ENCODE assay signal across 9 cellular contexts in genomic region chr4:123832173-123833026, GRCh38.
DNase-seq lines count a peak whose midpoint lies in the region; ATAC-seq, FAIRE-seq and TF ChIP-seq lines count a peak whose summit lies in the region.
"Had no signal": no experiment of that assay in that cellular context is flagged by ENCODE, and none has a peak within 500 bp of the region (broad histone marks: within the 10 kb centered on the region; RNA-seq: fewer than 3 reads in every experiment).

No MANE protein-coding gene starts in this region.

- no peaks in the 10 kb centered on the region for H3K27me3 ChIP-seq in mammary epithelial cell (ENCODE audit: insufficient read depth, low read length)
- H3K27me3 ChIP-seq in spleen (replicated peaks in 1 of 7): no peaks in the 10 kb centered on the region

- H3K9me3 ChIP-seq in mammary epithelial cell (replicated peaks; ENCODE audit: insufficient read depth, low read length) (peaks cover 3% of the 10 kb centered on the region), kidney (ENCODE audit: control insufficient read depth in 1 of 2, low read length in 2 of 2) (no peaks in the 10 kb centered on the region), spleen (no peaks in the 10 kb centered on the region)

- H3K27ac ChIP-seq in mammary epithelial cell (ENCODE audit: insufficient read depth, low read depth, low read length) (peak overlapping the region; percentile 79), kidney (ENCODE audit: low read depth in 2 of 2, low read length in 2 of 2) (peak overlapping the region; percentile 20 to 61), spleen (peak overlapping the region in 6 of 8 donors; percentile 45 to 69 (median 52))

- no TSS peak for BruUV-seq in mammary epithelial cell (replicated peaks; lab: Mats Ljungman, UMichigan)

- WGBS in mammary epithelial cell (ENCODE audit: low coverage, missing lambda C conversion rate): 5% methylated on average over 4 of the region's 7 CpGs
- 61 to 83% (median 73%) methylated on average over 7 of the region's 7 CpGs for WGBS in spleen, 5 donors

- TF ChIP-seq CTCF in mammary epithelial cell (conservative IDR thresholded peaks at IDR 0.05 in 1 of 2, IDR thresholded peaks at IDR 0.05 in 1 of 2; ENCODE audit: extremely low read depth in 1 of 2, insufficient read depth in 1 of 2, low read depth in 1 of 2, low read length in 2 of 2): no peak
- TF ChIP-seq CTCF in kidney (IDR thresholded peaks at IDR 0.05; ENCODE audit: borderline replicate concordance, extremely low read depth, insufficient read depth): no peak
- TF ChIP-seq CTCF in spleen (IDR thresholded peaks at IDR 0.05 in 8 of 11, conservative IDR thresholded peaks at IDR 0.05 in 3 of 11): no peak

- no peaks in the 10 kb centered on the region for H4K20me1 ChIP-seq in mammary epithelial cell (ENCODE audit: insufficient read depth, low read length)

- no peak for ATAC-seq in GM19463 (IDR thresholded peaks at IDR 0.05; ENCODE audit: unreplicated experiment)
- no peak for ATAC-seq in naive thymus-derived CD8-positive, alpha-beta T cell

- H3K79me2 ChIP-seq in mammary epithelial cell (ENCODE audit: insufficient read depth, low read length): no peaks in the 10 kb centered on the region

- dilution Hi-C loops in mammary epithelial cell (cut with HindIII; ENCODE audit: low sequenced_read_pairs): no loop called here

- POLR2A ChIA-PET in naive thymus-derived CD8-positive, alpha-beta T cell (lab: Charles Lee): no interaction called here

- no peak for FAIRE-seq in kidney (lab: Jason Lieb, UNC)
- FAIRE-seq: GM18507 had no signal

- H3K27me3 Mint-ChIP-seq in naive thymus-derived CD8-positive, alpha-beta T cell: peaks cover 0 to 6% (median 0%) of the 10 kb centered on the region in 5 donors

- peak overlapping the region; percentile 67 for H2AFZ ChIP-seq in mammary epithelial cell (ENCODE audit: low read depth, low read length)

- no peak for TF ChIP-seq POLR2A in spleen (IDR thresholded peaks at IDR 0.05)

- H3K4me3 ChIP-seq in mammary epithelial cell (replicated peaks in 1 of 3; ENCODE audit: insufficient read depth in 1 of 3, low read depth in 2 of 3, low read length in 3 of 3) (peak overlapping the region in 1 of 3 experiments; percentile 4), kidney (ENCODE audit: low read length in 2 of 2) (no peak overlapping the region), spleen (no peak overlapping the region)

- in situ Hi-C loops in mammary epithelial cell (cut with MboI; ENCODE audit: low sequenced_read_pairs in 2 of 2): no loop called here

- H3K4me2 ChIP-seq in mammary epithelial cell (ENCODE audit: insufficient read depth, low read depth, low read length): peak overlapping the region; percentile 65

- intact Hi-C loops in mammary epithelial cell (cut with micrococcal nuclease): loop anchor here (5.0 kb wide), 1 partner anchor 480 kb away; no protein-coding TSS in a partner anchor
- intact Hi-C loops in kidney (cut with DNase I): no loop called here
- intact Hi-C loops in spleen (cut with DNase I; ENCODE audit: low total_unique reads): no loop called here

- no peaks in the 10 kb centered on the region for H3K36me3 Mint-ChIP-seq in naive thymus-derived CD8-positive, alpha-beta T cell

- H3K36me3 ChIP-seq in mammary epithelial cell (ENCODE audit: insufficient read depth, low read length) (no peaks in the 10 kb centered on the region), kidney (ENCODE audit: control insufficient read depth in 1 of 2, insufficient read depth in 2 of 2, low read length in 2 of 2) (no peaks in the 10 kb centered on the region), spleen (no peaks in the 10 kb centered on the region)

- peak; percentile 99 for DNase-seq in HS-5 (ENCODE audit: low read depth)
- DNase-seq in mammary epithelial cell: peak; percentile 94
- no peak for DNase-seq in kidney
- DNase-seq in spleen: no peak
- DNase-seq in naive thymus-derived CD8-positive, alpha-beta T cell: no peak
- no peak for DNase-seq in activated naive CD4-positive, alpha-beta T cell treated with Interleukin-2 at 50 U/mL for 16 hours
- DNase-seq in DMS79 (lab: John Stamatoyannopoulos, UW): no peak

- H3K9ac ChIP-seq in mammary epithelial cell (ENCODE audit: insufficient read depth, low read length): no peak overlapping the region
- H3K9ac ChIP-seq in kidney (ENCODE audit: low read length in 2 of 2): no peak overlapping the region

- CTCF ChIA-PET in mammary epithelial cell (lab: Charles Lee; ENCODE audit: low non-redundant PET): no interaction called here

- H3K4me1 ChIP-seq in mammary epithelial cell (ENCODE audit: insufficient read depth, low read length): peaks cover 33% of the 10 kb centered on the region
- H3K4me1 ChIP-seq in kidney (ENCODE audit: control insufficient read depth in 1 of 2, insufficient read depth in 1 of 2, low read depth in 1 of 2, low read length in 2 of 2): peaks cover 0 to 2% of the 10 kb centered on the region in 2 donors
- no peaks in the 10 kb centered on the region for H3K4me1 ChIP-seq in spleen

- H3K27ac Mint-ChIP-seq in naive thymus-derived CD8-positive, alpha-beta T cell: no peak overlapping the region

- H3K9me3 Mint-ChIP-seq in naive thymus-derived CD8-positive, alpha-beta T cell: no peaks in the 10 kb centered on the region

- H3K4me1 Mint-ChIP-seq in naive thymus-derived CD8-positive, alpha-beta T cell: no peaks in the 10 kb centered on the region

- no peak overlapping the region for H3K4me3 Mint-ChIP-seq in naive thymus-derived CD8-positive, alpha-beta T cell

Comparison
In these comparisons a context has a peak if more than half of its experiments do, and no peak if none do; other contexts are left out.
1. DNase-seq: peak in HS-5 (single experiment) and mammary epithelial cell (single experiment); none in kidney (single experiment), spleen (single experiment), naive thymus-derived CD8-positive, alpha-beta T cell (0 of 10), activated naive CD4-positive, alpha-beta T cell treated with Interleukin-2 at 50 U/mL for 16 hours (single experiment) and DMS79 (single experiment).
2. Peak in every context shown above with its lines, with median percentiles within 50 percentile points of each other: H3K27ac ChIP-seq.